In genomic region chr1:181216571-181216994, GRCh38 we compare ENCODE assay signal across 19 cellular contexts.
"Had no signal": no experiment of that assay in that cellular context is flagged by ENCODE, and none has a peak within 500 bp of the region (broad histone marks: within the 10 kb centered on the region; RNA-seq: fewer than 3 reads in every experiment).

No MANE protein-coding gene starts in this region.

- H3K4me1 Mint-ChIP-seq: activated naive CD8-positive, alpha-beta T cell treated with anti-CD3 and anti-CD28 coated beads, Interleukin-2, amount 50 U/mL, for 24 hours; immature natural killer cell; memory B cell; nephron; stimulated activated naive CD8-positive, alpha-beta T cell treated with anti-CD3 and anti-CD28 coated beads, Interleukin-15, amount 100 ng/mL, for 72 hours; T-cell had no signal

- ATAC-seq: activated CD8-positive, alpha-beta T cell treated with anti-CD3 and anti-CD28 coated beads for 36 hours; activated naive CD8-positive, alpha-beta T cell treated with anti-CD3 and anti-CD28 coated beads, Interleukin-2, amount 50 U/mL, for 24 hours; heart left ventricle; left lung; stimulated activated naive CD8-positive, alpha-beta T cell treated with anti-CD3 and anti-CD28 coated beads, Interleukin-15, amount 100 ng/mL, for 72 hours; T-cell had no signal

- DNase-seq: activated CD4-positive, alpha-beta T cell treated with anti-CD3 and anti-CD28 coated beads for 4 hours; activated CD8-positive, alpha-beta memory T cell treated with anti-CD3 and anti-CD28 coated beads, Interleukin-2, amount 50 U/mL, for 4 hours; activated CD8-positive, alpha-beta T cell treated with anti-CD3 and anti-CD28 coated beads for 36 hours; activated naive CD4-positive, alpha-beta T cell; activated naive CD8-positive, alpha-beta T cell treated with anti-CD3 and anti-CD28 coated beads, Interleukin-2, amount 50 U/mL, for 24 hours; foreskin melanocyte; heart left ventricle; immature natural killer cell; left lung; stimulated activated CD4-positive, alpha-beta T cell treated with anti-CD3 and anti-CD28 coated beads, Interleukin-4, amount 100 ng/mL, for 1 hour; stimulated activated naive CD8-positive, alpha-beta T cell treated with anti-CD3 and anti-CD28 coated beads, Interleukin-15, amount 100 ng/mL, for 72 hours; T-cell; T1000; testis had no signal

- H3K9me3 Mint-ChIP-seq: activated CD8-positive, alpha-beta T cell treated with anti-CD3 and anti-CD28 coated beads for 36 hours; activated naive CD8-positive, alpha-beta T cell treated with anti-CD3 and anti-CD28 coated beads, Interleukin-2, amount 50 U/mL, for 24 hours; activated T-helper 1 cell treated with anti-CD3 and anti-CD28 coated beads, Interleukin-12 subunit alpha, Interleukin-12 subunit beta, Interleukin-2, Interleukin-4 antibody, amounts not matched to agents 30 ng/mL and 10 ng/mL and 1 ng/mL, durations not matched to agents 14 hours and 24 hours and 36 hours; immature natural killer cell; nephron; stimulated activated naive CD8-positive, alpha-beta T cell treated with anti-CD3 and anti-CD28 coated beads, Interleukin-15, amount 100 ng/mL, for 72 hours had no signal

- H3K4me3 ChIP-seq: ascending aorta, heart left ventricle, left lung, testis had no signal

- H3K36me3 Mint-ChIP-seq: immature natural killer cell, T-cell had no signal

- H3K27me3 Mint-ChIP-seq: activated CD8-positive, alpha-beta T cell treated with anti-CD3 and anti-CD28 coated beads for 36 hours had no signal

- H3K4me3 Mint-ChIP-seq: activated CD8-positive, alpha-beta T cell treated with anti-CD3 and anti-CD28 coated beads for 36 hours; activated naive CD8-positive, alpha-beta T cell treated with anti-CD3 and anti-CD28 coated beads, Interleukin-2, amount 50 U/mL, for 24 hours; activated T-helper 1 cell treated with anti-CD3 and anti-CD28 coated beads, Interleukin-12 subunit alpha, Interleukin-12 subunit beta, Interleukin-2, Interleukin-4 antibody, amounts not matched to agents 30 ng/mL and 10 ng/mL and 1 ng/mL, durations not matched to agents 14 hours and 24 hours and 36 hours; immature natural killer cell; memory B cell; nephron; stimulated activated naive CD8-positive, alpha-beta T cell treated with anti-CD3 and anti-CD28 coated beads, Interleukin-15, amount 100 ng/mL, for 72 hours; T-cell had no signal

- H3K27ac ChIP-seq: ascending aorta, heart left ventricle, left lung, testis, VCaP had no signal

- H3K36me3 ChIP-seq: ascending aorta, heart left ventricle, left lung had no signal

- H3K27ac Mint-ChIP-seq: activated CD8-positive, alpha-beta T cell treated with anti-CD3 and anti-CD28 coated beads for 36 hours; activated naive CD8-positive, alpha-beta T cell treated with anti-CD3 and anti-CD28 coated beads, Interleukin-2, amount 50 U/mL, for 24 hours; activated T-helper 1 cell treated with anti-CD3 and anti-CD28 coated beads, Interleukin-12 subunit alpha, Interleukin-12 subunit beta, Interleukin-2, Interleukin-4 antibody, amounts not matched to agents 30 ng/mL and 10 ng/mL and 1 ng/mL, durations not matched to agents 14 hours and 24 hours and 36 hours; memory B cell; T-cell had no signal

- H3K27me3 ChIP-seq: ascending aorta, left lung, testis had no signal

- H3K9me3 ChIP-seq: ascending aorta, heart left ventricle, left lung, testis had no signal

- H3K4me1 ChIP-seq: ascending aorta, left lung, testis had no signal
